ENCODE assay signal across 24 cellular contexts in genomic region chr4:125359960-125360628, GRCh38. TPM values are rescaled to one million over a fixed set of nuclear protein-coding genes. Genes with fewer than 3 reads are reported as not detected.
DNase-seq lines count a peak whose midpoint lies in the region; ATAC-seq, FAIRE-seq and TF ChIP-seq lines count a peak whose summit lies in the region.
"Had no signal": no experiment of that assay in that cellular context is flagged by ENCODE, and none has a peak within 500 bp of the region (broad histone marks: within the 10 kb centered on the region; RNA-seq: fewer than 3 reads in every experiment).

No MANE protein-coding gene starts in this region.

- no peak for FAIRE-seq in keratinocyte (lab: Jason Lieb, UNC)
- FAIRE-seq: GM12878, H1 had no signal

- H3K9me3 ChIP-seq in GM23248 (ENCODE audit: low read depth) (no peaks in the 10 kb centered on the region), Loucy (ENCODE audit: insufficient read depth, low read depth, low read length) (no peaks in the 10 kb centered on the region), keratinocyte (ENCODE audit: control insufficient read depth, low read depth, low read length) (no peaks in the 10 kb centered on the region)
- H3K9me3 ChIP-seq: SJCRH30 had no signal

- H3K9me1 ChIP-seq in keratinocyte (ENCODE audit: control insufficient read depth, extremely low read depth, insufficient read depth, low read length): no peaks in the 10 kb centered on the region

- in situ Hi-C loops in GM23248 (cut with MboI): no loop called here

- TF ChIP-seq CTCF in Loucy (conservative IDR thresholded peaks at IDR 0.05; ENCODE audit: low read length): no peak
- TF ChIP-seq CTCF in keratinocyte (optimal IDR thresholded peaks at IDR 0.05 in 1 of 3, IDR thresholded peaks at IDR 0.05 in 1 of 3, conservative IDR thresholded peaks at IDR 0.05 in 1 of 3; ENCODE audit: extremely low read depth in 1 of 3, insufficient read depth in 2 of 3, low read length in 3 of 3): no peak

- H3K4me3 ChIP-seq in GM23248: peak overlapping the region; percentile 12; the same call in 1 of the 2 replicates
- H3K4me3 ChIP-seq in Loucy (ENCODE audit: low read length, poor library complexity, severe bottlenecking): no peak overlapping the region
- H3K4me3 ChIP-seq in keratinocyte (ENCODE audit: control insufficient read depth in 2 of 3, extremely low read depth in 1 of 3, insufficient read depth in 2 of 3, low read depth in 1 of 3, low read length in 3 of 3): no peak overlapping the region
- no peak overlapping the region for H3K4me3 ChIP-seq in rectal smooth muscle tissue (ENCODE audit: low read length)
- H3K4me3 ChIP-seq: GM12878, SJCRH30 had no signal

- H3K4me2 ChIP-seq in GM23248 (ENCODE audit: unreplicated experiment): peak overlapping the region; percentile 24
- no peak overlapping the region for H3K4me2 ChIP-seq in Loucy (ENCODE audit: low read depth, low read length, poor library complexity, severe bottlenecking)
- H3K4me2 ChIP-seq in keratinocyte (ENCODE audit: control insufficient read depth, extremely low read depth, insufficient read depth, low read depth, low read length): no peak overlapping the region

- H3K27me3 ChIP-seq in GM23248 (replicated peaks; ENCODE audit: insufficient read depth): no peaks in the 10 kb centered on the region
- no peaks in the 10 kb centered on the region for H3K27me3 ChIP-seq in Loucy (ENCODE audit: insufficient read depth, low read length, poor library complexity, severe bottlenecking)
- H3K27me3 ChIP-seq in keratinocyte (ENCODE audit: control insufficient read depth, extremely low read depth, insufficient read depth, low read length): no peaks in the 10 kb centered on the region
- H3K27me3 ChIP-seq in rectal smooth muscle tissue (ENCODE audit: control insufficient read depth, insufficient read depth, low read length): no peaks in the 10 kb centered on the region
- H3K27me3 ChIP-seq: SJCRH30 had no signal

- peak; percentile 7 for DNase-seq in GM23248
- DNase-seq in keratinocyte (ENCODE audit: low read depth, low spot score): no peak
- DNase-seq in SKM-1 treated with dmso at 0.1 percent for 144 hours (lab: John Stamatoyannopoulos, UW; ENCODE audit: unreplicated experiment): no peak
- DNase-seq in T-helper 9 cell: no peak
- DNase-seq: AML-193; Calu3; CD4-positive, CD25-positive, alpha-beta regulatory T cell; DMS79; MV-4-11; NCI-H1417 treated with DMSO at 0.1 percent for 48 hours; NCI-H2081; NCI-H226; NCI-H526; RPMI8226; SJCRH30 had no signal

- H3K4me1 ChIP-seq in GM23248 (ENCODE audit: insufficient read depth): 0 out of 2 replicates have a peak, but pooled peaks cover 9% of the 10 kb centered on the region
- no peaks in the 10 kb centered on the region for H3K4me1 ChIP-seq in Loucy (ENCODE audit: insufficient read depth, low read length, poor library complexity, severe bottlenecking)
- H3K4me1 ChIP-seq in keratinocyte (ENCODE audit: control insufficient read depth, extremely low read depth, insufficient read depth, low read length): no peaks in the 10 kb centered on the region
- no peaks in the 10 kb centered on the region for H3K4me1 ChIP-seq in rectal smooth muscle tissue (ENCODE audit: control insufficient read depth, insufficient read depth, low read length)
- H3K4me1 ChIP-seq: SJCRH30 had no signal

- no peaks in the 10 kb centered on the region for H3K9me2 ChIP-seq in GM23248 (ENCODE audit: insufficient read depth)
- no peaks in the 10 kb centered on the region for H3K9me2 ChIP-seq in Loucy (replicated peaks; ENCODE audit: low read depth, low read length)

- H3F3A ChIP-seq in GM23248 (ENCODE audit: insufficient read depth) (no peaks in the 10 kb centered on the region), Loucy (ENCODE audit: low read depth) (no peaks in the 10 kb centered on the region)

- H3K27ac ChIP-seq in GM23248 (no peak overlapping the region), keratinocyte (ENCODE audit: control insufficient read depth, insufficient read depth, low read length) (no peak overlapping the region), rectal smooth muscle tissue (ENCODE audit: low read depth, low read length) (peak overlapping the region; percentile 8)
- H3K27ac ChIP-seq: SJCRH30 had no signal

- ATAC-seq in GM18498 (IDR thresholded peaks at IDR 0.05; ENCODE audit: unreplicated experiment): no peak
- no peak for ATAC-seq in GM18858 (IDR thresholded peaks at IDR 0.05; ENCODE audit: unreplicated experiment)
- ATAC-seq: GM12878 had no signal

- H2AFZ ChIP-seq in GM23248 (peak overlapping the region; percentile 41; the same call in 1 of the 2 replicates), Loucy (ENCODE audit: low read length) (peak overlapping the region; percentile 43; the same call in 1 of the 2 replicates), keratinocyte (ENCODE audit: control insufficient read depth, low read length) (peak overlapping the region; percentile 9)

- 40 to 45% methylated on average over 8 of the region's 8 CpGs for WGBS in GM23248 (ENCODE audit: low coverage in 1 of 2, low lambda C conversion rate in 2 of 2, missing lambda C conversion rate in 2 of 2), 2 experiments

- no peak overlapping the region for H3K9ac ChIP-seq in GM23248
- no peak overlapping the region for H3K9ac ChIP-seq in Loucy (ENCODE audit: low read depth, low read length, poor library complexity, severe bottlenecking)
- H3K9ac ChIP-seq in keratinocyte (ENCODE audit: control insufficient read depth, extremely low read depth, insufficient read depth, low read length): no peak overlapping the region
- no peak overlapping the region for H3K9ac ChIP-seq in rectal smooth muscle tissue (ENCODE audit: low read length)

- H3K79me2 ChIP-seq in GM23248 (ENCODE audit: insufficient read depth) (peaks cover 60% of the 10 kb centered on the region), Loucy (ENCODE audit: insufficient read depth, low read length) (no peaks in the 10 kb centered on the region), keratinocyte (ENCODE audit: control insufficient read depth, insufficient read depth, low read length) (no peaks in the 10 kb centered on the region)

- H4K20me1 ChIP-seq in GM23248 (ENCODE audit: insufficient read depth) (no peaks in the 10 kb centered on the region), Loucy (ENCODE audit: insufficient read depth, low read length, poor library complexity, severe bottlenecking) (no peaks in the 10 kb centered on the region), keratinocyte (ENCODE audit: control insufficient read depth, extremely low read depth, insufficient read depth, low read length) (no peaks in the 10 kb centered on the region)

- dilution Hi-C loops in keratinocyte (cut with MboI; ENCODE audit: extremely low pct_ligation_motif_present, low sequenced_read_pairs): no loop called here

- H3K36me3 ChIP-seq in GM23248 (ENCODE audit: low read depth) (no peaks in the 10 kb centered on the region), Loucy (ENCODE audit: insufficient read depth, low read length) (no peaks in the 10 kb centered on the region), keratinocyte (ENCODE audit: control insufficient read depth in 2 of 2, extremely low read depth in 1 of 2, insufficient read depth in 2 of 2, low read length in 2 of 2) (no peaks in the 10 kb centered on the region), rectal smooth muscle tissue (ENCODE audit: control insufficient read depth, insufficient read depth, low read length) (no peaks in the 10 kb centered on the region)
- H3K36me3 ChIP-seq: SJCRH30 had no signal

RNA-seq across cellular contexts. Expression of gene FAT4, which starts 45.3 kb away (rescaled TPM):
- total RNA-seq in GM23248 (2014; rRNA removed; shearing (Covaris generic)): 22.0 and 22.4 TPM in 2 replicates
- 2.1 and 2.4 TPM in 2 replicates for polyA plus RNA-seq in GM23248 (2016; fragmentation: Nextera tagmentation; extraction: Ambion mirVana)
- polyA plus RNA-seq in keratinocyte: 0.77 to 2.7 TPM (median 1.6 TPM) in 3 replicates
- polyA plus RNA-seq in keratinocyte (2011; ENCODE audit: low read depth): 0.15 TPM
- 0.23 and 0.35 TPM in 2 replicates for polyA plus RNA-seq in keratinocyte (2011; cell fraction: cytosol; rRNA removed)
- polyA plus RNA-seq in keratinocyte (2011; cell fraction: nucleus; rRNA removed): 3.6 and 3.8 TPM in 2 replicates
- 0.24 and 0.64 TPM in 2 replicates for polyA plus RNA-seq in keratinocyte (2012; ENCODE audit: low replicate concordance)
- 2.3 to 9.6 TPM (median 9.4 TPM) in 3 replicates for polyA minus RNA-seq in keratinocyte
- polyA minus RNA-seq in keratinocyte (2011; cell fraction: cytosol; rRNA and poly(A)+ RNA removed): 1.2 TPM
- polyA minus RNA-seq in keratinocyte (2011; cell fraction: nucleus; rRNA and poly(A)+ RNA removed): 14.7 and 23.6 TPM in 2 replicates
- total RNA-seq: G401, OCI-LY7 had no signal
- polyA plus RNA-seq: CD4-positive, CD25-positive, alpha-beta regulatory T cell; GM12878; IgD-negative memory B cell had no signal
